In genomic region chr1:116556289-116557006, GRCh38 we compare ENCODE assay signal across 8 cellular contexts. TPM values are rescaled to one million over a fixed set of nuclear protein-coding genes. Genes with fewer than 3 reads are reported as not detected.
DNase-seq lines count a peak whose midpoint lies in the region; ATAC-seq and TF ChIP-seq lines count a peak whose summit lies in the region.

No MANE protein-coding gene starts in this region.

- intact Hi-C loops in Panc1 (cut with micrococcal nuclease; ENCODE audit: unreplicated experiment) = no loop called here

- no peaks in the 10 kb centered on the region for H3K27me3 Mint-ChIP-seq in activated naive CD8-positive, alpha-beta T cell treated with anti-CD3 and anti-CD28 coated beads for 36 hours
- H3K27me3 Mint-ChIP-seq in memory B cell = no peaks in the 10 kb centered on the region

- no peak overlapping the region for H3K4me3 ChIP-seq in Panc1 (ENCODE audit: low read depth in 2 of 2, low read length in 2 of 2)

- peak overlapping the region; percentile 55 for H3K27ac Mint-ChIP-seq in activated naive CD8-positive, alpha-beta T cell treated with anti-CD3 and anti-CD28 coated beads for 36 hours
- H3K27ac Mint-ChIP-seq in memory B cell = peak overlapping the region; percentile 94

- H3K4me3 Mint-ChIP-seq in activated naive CD8-positive, alpha-beta T cell treated with anti-CD3 and anti-CD28 coated beads for 36 hours = no peak overlapping the region
- H3K4me3 Mint-ChIP-seq in memory B cell = peak overlapping the region; percentile 49

- DNase-seq in Panc1 (ENCODE audit: low read depth, low spot score) = no peak
- DNase-seq in activated naive CD8-positive, alpha-beta T cell treated with anti-CD3 and anti-CD28 coated beads for 36 hours = peak; percentile 60
- no peak for DNase-seq in memory B cell (ENCODE audit: low spot score in 2 of 2)
- peak; percentile 88 for DNase-seq in stromal cell of bone marrow (ENCODE audit: low read depth)
- no peak for DNase-seq in DMS79 (lab: John Stamatoyannopoulos, UW)
- no peak for DNase-seq in globus pallidus (ENCODE audit: low spot score)

- H3K4me1 ChIP-seq in Panc1 (ENCODE audit: control insufficient read depth, insufficient read depth, low read length) = no peaks in the 10 kb centered on the region; the same call in 1 of the 2 replicates

- H3K36me3 Mint-ChIP-seq in activated naive CD8-positive, alpha-beta T cell treated with anti-CD3 and anti-CD28 coated beads for 36 hours = peaks cover 14% of the 10 kb centered on the region
- no peaks in the 10 kb centered on the region for H3K36me3 Mint-ChIP-seq in memory B cell

- BruUV-seq in Panc1 (replicated peaks; lab: Mats Ljungman, UMichigan) = no TSS peak

- TF ChIP-seq CTCF in Panc1 (IDR thresholded peaks at IDR 0.05) = no peak

- no peaks in the 10 kb centered on the region for H3K9me3 ChIP-seq in Panc1 (ENCODE audit: control insufficient read depth, insufficient read depth, low read depth, low read length)

- in situ Hi-C loops in Panc1 (cut with HindIII; ENCODE audit: low pct_unique_long_range_greater_than_20kb, low sequenced_read_pairs) = no loop called here

- H3K27ac ChIP-seq in Panc1 (ENCODE audit: low read length) = no peak overlapping the region

- H3K9me3 Mint-ChIP-seq in activated naive CD8-positive, alpha-beta T cell treated with anti-CD3 and anti-CD28 coated beads for 36 hours = no peaks in the 10 kb centered on the region
- no peaks in the 10 kb centered on the region for H3K9me3 Mint-ChIP-seq in memory B cell

- H3K27me3 ChIP-seq in Panc1 (ENCODE audit: control insufficient read depth, insufficient read depth, low read length) = no peaks in the 10 kb centered on the region

- no peaks in the 10 kb centered on the region for H3K36me3 ChIP-seq in Panc1 (ENCODE audit: control insufficient read depth, insufficient read depth, low read length)

- ATAC-seq in GM18508 (IDR thresholded peaks at IDR 0.05; ENCODE audit: insufficient read depth, unreplicated experiment) = peak; percentile 45
- peak; percentile 63 for ATAC-seq in HG02852 (IDR thresholded peaks at IDR 0.05; ENCODE audit: unreplicated experiment)
- ATAC-seq in Panc1 = peak; percentile 92
- peak; percentile 67 for ATAC-seq in memory B cell (ENCODE audit: low read depth)

- CTCF ChIA-PET in Panc1 (lab: Charles Lee) = no interaction called here

- H3K4me1 Mint-ChIP-seq in activated naive CD8-positive, alpha-beta T cell treated with anti-CD3 and anti-CD28 coated beads for 36 hours = peaks cover 47% of the 10 kb centered on the region
- peaks cover 60% of the 10 kb centered on the region for H3K4me1 Mint-ChIP-seq in memory B cell

- POLR2A ChIA-PET in Panc1 (lab: Charles Lee) = no interaction called here

RNA-seq across cellular contexts. Expression of gene CD58, which starts 14.4 kb away (rescaled TPM):
- 12.6 TPM for total RNA-seq in Panc1 (2021; ENCODE audit: unreplicated experiment)
- polyA plus RNA-seq in Panc1 (2012; ENCODE audit: insufficient read length) = 7.8 TPM
- 1 to 10 TPM; 8.1 to 8.2 TPM for total RNA-seq in activated naive CD8-positive, alpha-beta T cell treated with anti-CD3 and anti-CD28 coated beads for 36 hours

Comparison
In these comparisons a context has a peak if more than half of its experiments do, and no peak if none do; other contexts are left out.
1. DNase-seq: peak in activated naive CD8-positive, alpha-beta T cell treated with anti-CD3 and anti-CD28 coated beads for 36 hours (single experiment) and stromal cell of bone marrow (single experiment); none in Panc1 (single experiment), memory B cell (0 of 2), DMS79 (single experiment) and globus pallidus (single experiment).
2. Peak in every context shown above with its lines, with median percentiles within 50 percentile points of each other: ATAC-seq.